1 cellular context compared by ENCODE assay signal in genomic region chr7:54678763-54679396, GRCh38.
TF ChIP-seq lines count a peak whose summit lies in the region.

No MANE protein-coding gene starts in this region.

TF ChIP-seq in K562, 482 proteins besides CTCF, POLR2A, EP300 and RAD21 (continued from another document and continues in another):
- TF ChIP-seq IRF9 (tag; IDR thresholded peaks at IDR 0.05) (no peak), NR2C1 (IDR thresholded peaks at IDR 0.05) (no peak), NR2C1 (tag; IDR thresholded peaks at IDR 0.05) (0 out of 2 replicates have a peak, but pooled peaks have one; percentile 20), ZBTB9 (CRISPR knock-in tag; IDR thresholded peaks at IDR 0.05) (0 out of 2 replicates have a peak, but pooled peaks have one; percentile 32), PYGO2 (tag; IDR thresholded peaks at IDR 0.05) (0 out of 2 replicates have a peak, but pooled peaks have one; percentile 63), ATF4 (CRISPR knock-in tag; IDR thresholded peaks at IDR 0.05) (no peak), CHCHD3 (CRISPR knock-in tag; IDR thresholded peaks at IDR 0.05) (no peak), MAFF (IDR thresholded peaks at IDR 0.05; ENCODE audit: low read length) (no peak), C11orf30 (IDR thresholded peaks at IDR 0.05; ENCODE audit: low read depth) (no peak), ZNF41 (CRISPR knock-in tag; conservative IDR thresholded peaks at IDR 0.05) (0 out of 2 replicates have a peak, but pooled peaks have one; percentile 59), ELF2 (CRISPR knock-in tag; IDR thresholded peaks at IDR 0.05) (no peak), YY1 (IDR thresholded peaks at IDR 0.05; ENCODE audit: borderline replicate concordance in 1 of 3, control insufficient read depth in 1 of 3, extremely low read depth in 1 of 3, insufficient read depth in 3 of 3, insufficient read length in 1 of 3, insufficient replicate concordance in 2 of 3, low read depth in 1 of 3, low read length in 2 of 3) (peak in 1 of 3 experiments; percentile 68), CEBPG (CRISPR knock-in tag; IDR thresholded peaks at IDR 0.05) (no peak), CEBPG (tag; conservative IDR thresholded peaks at IDR 0.05 in 1 of 2, IDR thresholded peaks at IDR 0.05 in 1 of 2) (no peak), CBX3 (IDR thresholded peaks at IDR 0.05; ENCODE audit: borderline replicate concordance in 1 of 2, low read length in 2 of 2) (no peak), ZNF644 (tag; IDR thresholded peaks at IDR 0.05; ENCODE audit: low read depth) (0 out of 2 replicates have a peak, but pooled peaks have one; percentile 61), YBX1 (IDR thresholded peaks at IDR 0.05) (no peak), ZNF609 (CRISPR knock-in tag; IDR thresholded peaks at IDR 0.05; ENCODE audit: borderline replicate concordance) (no peak), MYC (IDR thresholded peaks at IDR 0.05; ENCODE audit: low read depth, low read length) (no peak), MYC (CRISPR knock-in tag; IDR thresholded peaks at IDR 0.05; ENCODE audit: borderline replicate concordance, low read depth) (no peak), MCM7 (IDR thresholded peaks at IDR 0.05) (no peak), GTF2A2 (tag; IDR thresholded peaks at IDR 0.05) (peak; percentile 79; the same call in 1 of the 2 replicates), NFE2L1 (tag; IDR thresholded peaks at IDR 0.05; ENCODE audit: borderline replicate concordance, low read depth) (no peak), ZNF75A (CRISPR knock-in tag; IDR thresholded peaks at IDR 0.05) (no peak), HDGF (IDR thresholded peaks at IDR 0.05) (no peak), E2F3 (CRISPR knock-in tag; IDR thresholded peaks at IDR 0.05) (no peak), KDM4B (IDR thresholded peaks at IDR 0.05; ENCODE audit: borderline replicate concordance in 2 of 2, low read depth in 1 of 2) (no peak), MBD2 (IDR thresholded peaks at IDR 0.05; ENCODE audit: borderline replicate concordance, low read depth) (no peak), PHF21A (IDR thresholded peaks at IDR 0.05; ENCODE audit: borderline replicate concordance, low read depth) (no peak), POLR2H (tag; IDR thresholded peaks at IDR 0.05; ENCODE audit: low read depth) (no peak), MEF2A (IDR thresholded peaks at IDR 0.05; ENCODE audit: control insufficient read depth, low read depth, low read length) (no peak), ZKSCAN3 (CRISPR knock-in tag; IDR thresholded peaks at IDR 0.05) (no peak), SREBF2 (CRISPR knock-in tag; IDR thresholded peaks at IDR 0.05) (no peak), TOE1 (IDR thresholded peaks at IDR 0.05; ENCODE audit: borderline replicate concordance) (no peak), TOE1 (CRISPR knock-in tag; IDR thresholded peaks at IDR 0.05; ENCODE audit: borderline replicate concordance, low read depth) (no peak), ETV5 (CRISPR knock-in tag; IDR thresholded peaks at IDR 0.05; ENCODE audit: low read depth) (no peak), CREB3 (tag; conservative IDR thresholded peaks at IDR 0.05; ENCODE audit: low read depth) (0 out of 2 replicates have a peak, but pooled peaks have one; percentile 53), CEBPZ (IDR thresholded peaks at IDR 0.05; ENCODE audit: borderline replicate concordance, low read depth, low read length) (no peak), KLF13 (tag; IDR thresholded peaks at IDR 0.05; ENCODE audit: borderline replicate concordance, low read depth) (no peak), HDAC8 (tag; IDR thresholded peaks at IDR 0.05) (peak; percentile 55; the same call in 1 of the 2 replicates), XRCC3 (IDR thresholded peaks at IDR 0.05) (no peak), KLF10 (CRISPR knock-in tag; IDR thresholded peaks at IDR 0.05) (no peak), TBL1XR1 (IDR thresholded peaks at IDR 0.05; ENCODE audit: low read length in 2 of 2) (no peak), ZNF830 (CRISPR knock-in tag; IDR thresholded peaks at IDR 0.05) (no peak), PPARD (CRISPR knock-in tag; IDR thresholded peaks at IDR 0.05) (no peak), CBX8 (IDR thresholded peaks at IDR 0.05; ENCODE audit: borderline replicate concordance, extremely low read depth, low read depth, low read length, poor library complexity, severe bottlenecking) (no peak), BACH1 (tag; IDR thresholded peaks at IDR 0.05) (no peak), ZNF707 (CRISPR knock-in tag; conservative IDR thresholded peaks at IDR 0.05) (no peak), HNRNPLL (IDR thresholded peaks at IDR 0.05; ENCODE audit: low read depth, low read length, poor library complexity, severe bottlenecking) (no peak), KAT8 (IDR thresholded peaks at IDR 0.05; ENCODE audit: low read depth) (no peak), KLF1 (tag; IDR thresholded peaks at IDR 0.05) (no peak), TEAD1 (CRISPR knock-in tag; IDR thresholded peaks at IDR 0.05) (0 out of 4 replicates have a peak, but pooled peaks of 1 of the 2 experiments have one; percentile 26)
